In genomic region chr6:4762294-4762693, GRCh38 we compare ENCODE assay signal across 20 cellular contexts. TPM values are rescaled to one million over a fixed set of nuclear protein-coding genes. Genes with fewer than 3 reads are reported as not detected.
DNase-seq lines count a peak whose midpoint lies in the region; FAIRE-seq and TF ChIP-seq lines count a peak whose summit lies in the region.
"Had no signal": no experiment of that assay in that cellular context is flagged by ENCODE, and none has a peak within 500 bp of the region (broad histone marks: within the 10 kb centered on the region; RNA-seq: fewer than 3 reads in every experiment).

No MANE protein-coding gene starts in this region.

- H3K27ac ChIP-seq in HEK293 (ENCODE audit: extremely low read depth, low read depth, low read length) (no peak overlapping the region), small intestine (ENCODE audit: low read depth in 1 of 2, low read length in 1 of 2) (no peak overlapping the region), SJCRH30 (no peak overlapping the region)
- H3K27ac ChIP-seq: 22Rv1; A549; BLaER1 treated with 17β-estradiol and CSF1 and Interleukin-3, amounts not matched to agents 10 nM and 100 nM; C4-2B had no signal

- H3K36me3 ChIP-seq in HEK293 (ENCODE audit: control insufficient read depth in 2 of 2, insufficient read depth in 1 of 2, low read length in 2 of 2) (no peaks in the 10 kb centered on the region), small intestine (ENCODE audit: control insufficient read depth in 2 of 2, insufficient read depth in 2 of 2, low read length in 2 of 2) (no peaks in the 10 kb centered on the region), SJCRH30 (no peaks in the 10 kb centered on the region)
- H3K36me3 ChIP-seq: BLaER1 treated with 17β-estradiol and CSF1 and Interleukin-3, amounts not matched to agents 10 nM and 100 nM had no signal

- DNase-seq in frontal cortex (ENCODE audit: low spot score in 2 of 2) (no peak), small intestine (no peak), SJCRH30 (no peak)
- no peak for DNase-seq in stimulated activated CD4-positive, alpha-beta T cell treated with anti-CD3 and anti-CD28 coated beads, Interleukin-2, amount 100 ng/mL, for 24 hours
- DNase-seq: AML-193; Caco-2; Calu3; CD4-positive, alpha-beta T cell; CD8-positive, alpha-beta T cell; DMS79 treated with DMSO at 0.1 percent for 48 hours; GF-D8 had no signal

- H3K4me1 ChIP-seq in HEK293 (ENCODE audit: control insufficient read depth, insufficient read depth, low read length) = no peaks in the 10 kb centered on the region
- H3K4me1 ChIP-seq in small intestine (ENCODE audit: control insufficient read depth in 2 of 2, insufficient read depth in 1 of 2, low read depth in 1 of 2, low read length in 1 of 2) = no peaks in the 10 kb centered on the region
- H3K4me1 ChIP-seq in SJCRH30 = no peaks in the 10 kb centered on the region
- H3K4me1 ChIP-seq: A549; BLaER1 treated with 17β-estradiol and CSF1 and Interleukin-3, amounts not matched to agents 10 nM and 100 nM; Caco-2 had no signal

- H3K27me3 ChIP-seq in small intestine (ENCODE audit: control insufficient read depth in 2 of 2, insufficient read depth in 2 of 2, low read length in 2 of 2) = no peaks in the 10 kb centered on the region
- H3K27me3 ChIP-seq in SJCRH30 = no peaks in the 10 kb centered on the region
- H3K27me3 ChIP-seq: BLaER1 treated with 17β-estradiol and CSF1 and Interleukin-3, amounts not matched to agents 10 nM and 100 nM had no signal

- FAIRE-seq in frontal cortex (lab: Jason Lieb, UNC) (peak; percentile 45), small intestine (lab: Jason Lieb, UNC) (peak; percentile 47)
- FAIRE-seq: A549, D721Med, G401.6, GM12891, GM19239 had no signal

- H3K9me3 ChIP-seq in HEK293 (ENCODE audit: control insufficient read depth, insufficient read depth, low read depth, low read length) = peaks cover 3% of the 10 kb centered on the region
- no peaks in the 10 kb centered on the region for H3K9me3 ChIP-seq in small intestine (ENCODE audit: control insufficient read depth, low read depth)
- no peaks in the 10 kb centered on the region for H3K9me3 ChIP-seq in SJCRH30 (replicated peaks)

- TF ChIP-seq CTCF in HEK293 (tag by site-specific recombination; IDR thresholded peaks at IDR 0.05) = no peak

- POLR2A ChIA-PET in HEK293 (lab: Yijun Ruan, JAX) = interaction anchor here (0.6 kb wide), 1 partner anchor 445 kb away, joined by 3 read pairs; no protein-coding TSS in a partner anchor

- H3K4me3 ChIP-seq in HEK293 (ENCODE audit: low read depth, low read length) (no peak overlapping the region), small intestine (ENCODE audit: low read depth in 1 of 2, low read length in 2 of 2) (no peak overlapping the region), SJCRH30 (no peak overlapping the region)
- H3K4me3 ChIP-seq: A549; BLaER1 treated with 17β-estradiol and CSF1 and Interleukin-3, amounts not matched to agents 10 nM and 100 nM had no signal

- CTCF ChIA-PET in HEK293 (lab: Yijun Ruan, JAX) = interaction anchor here (0.6 to 0.9 kb wide), 2 partner anchors 8 to 85 kb away, joined by 3 read pairs; no protein-coding TSS in a partner anchor

TF ChIP-seq in HEK293, 187 proteins besides CTCF, POLR2A, EP300 and RAD21:
- TF ChIP-seq SETDB1 (IDR thresholded peaks at IDR 0.05; ENCODE audit: insufficient read length, low read length) (peak; percentile 76), ZNF2 (tag by site-specific recombination; IDR thresholded peaks at IDR 0.05) (no peak)

RNA-seq across cellular contexts. Expression of gene CDYL, which starts 13.9 kb away (rescaled TPM):
- total RNA-seq in frontal cortex = 24.1 TPM
- 1 to 10 TPM; 6.2 to 8.6 (median 6.3) TPM for polyA plus RNA-seq in small intestine
- total RNA-seq in SJCRH30 (2014; rRNA removed; shearing (Covaris generic)) = 67.9 and 68.7 TPM in 2 replicates
